Comparison of ENCODE assay signal across 20 cellular contexts in the genomic region with DNA sequence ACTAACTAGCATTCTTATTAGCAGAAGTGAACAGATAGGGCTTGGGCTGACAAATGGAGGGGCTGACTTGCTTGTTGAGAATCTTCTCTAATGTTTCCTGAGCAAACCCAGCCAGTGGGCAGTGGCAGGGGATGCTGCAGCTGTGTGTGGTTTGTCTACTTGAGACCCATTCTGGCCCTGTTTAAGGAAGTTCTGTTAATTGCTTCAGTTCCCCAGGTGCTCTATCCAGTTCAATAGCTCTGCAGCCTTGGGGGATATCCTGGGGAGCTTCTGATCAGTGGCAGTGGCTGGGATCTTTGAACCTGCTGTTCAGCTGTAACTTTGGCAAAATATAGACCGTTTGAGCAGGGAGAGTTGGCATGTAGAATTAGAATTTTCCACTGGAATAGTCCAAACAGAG.
"Had no signal": no experiment of that assay in that cellular context is flagged by ENCODE, and none has a peak within 500 bp of the region (broad histone marks: within the 10 kb centered on the region; RNA-seq: fewer than 3 reads in every experiment).

No MANE protein-coding gene starts in this region.

- H3K36me3 ChIP-seq: esophagus squamous epithelium, lower lobe of right lung, prostate gland, right atrium auricular region, suprapubic skin, transverse colon, upper lobe of right lung, uterus had no signal

- H3K4me1 Mint-ChIP-seq: immature natural killer cell; naive thymus-derived CD8-positive, alpha-beta T cell; stimulated activated naive CD8-positive, alpha-beta T cell treated with anti-CD3 and anti-CD28 coated beads, Interleukin-15, amount 100 ng/mL, for 72 hours had no signal

- H3K4me1 ChIP-seq: esophagus squamous epithelium, prostate gland, right atrium auricular region, transverse colon, upper lobe of right lung, uterus had no signal

- H3K4me3 ChIP-seq: esophagus squamous epithelium, lower lobe of right lung, prostate gland, right atrium auricular region, smooth muscle cell, suprapubic skin, transverse colon, upper lobe of right lung, uterus had no signal

- H3K9me3 ChIP-seq: esophagus squamous epithelium, lower lobe of right lung, prostate gland, right atrium auricular region, suprapubic skin, upper lobe of right lung, uterus had no signal

- DNase-seq: effector memory CD8-positive, alpha-beta T cell; esophagus squamous epithelium; immature natural killer cell; islet precursor cell; left ventricle myocardium superior; lower lobe of right lung; naive thymus-derived CD8-positive, alpha-beta T cell; stimulated activated CD4-positive, alpha-beta T cell treated with anti-CD3 and anti-CD28 coated beads, Interleukin-12 subunit alpha, Interleukin-12 subunit beta, amount 100 ng/mL, for 4 hours; stimulated activated CD4-positive, alpha-beta T cell treated with anti-CD3 and anti-CD28 coated beads, Interleukin-1b, Interleukin-23, amount 100 ng/mL, for 48 hours; stimulated activated CD4-positive, alpha-beta T cell treated with anti-CD3 and anti-CD28 coated beads, Interleukin-4, amount 100 ng/mL, for 1 hour; stimulated activated naive CD4-positive, alpha-beta T cell; upper lobe of right lung; uterus had no signal

- H3K36me3 Mint-ChIP-seq: immature natural killer cell; naive thymus-derived CD8-positive, alpha-beta T cell had no signal

- H3K27me3 ChIP-seq: right atrium auricular region, suprapubic skin, transverse colon, uterus had no signal

- ATAC-seq: effector memory CD8-positive, alpha-beta T cell; left ventricle myocardium superior; naive thymus-derived CD8-positive, alpha-beta T cell had no signal

- H3K27ac ChIP-seq: esophagus squamous epithelium, lower lobe of right lung, prostate gland, right atrium auricular region, suprapubic skin, transverse colon, upper lobe of right lung, uterus had no signal

- H3K4me2 ChIP-seq: smooth muscle cell had no signal

- H3K4me3 Mint-ChIP-seq: effector memory CD8-positive, alpha-beta T cell; immature natural killer cell; naive thymus-derived CD8-positive, alpha-beta T cell; nephron progenitor cell; stimulated activated naive CD8-positive, alpha-beta T cell treated with anti-CD3 and anti-CD28 coated beads, Interleukin-15, amount 100 ng/mL, for 72 hours had no signal

- H3K27ac Mint-ChIP-seq: effector memory CD8-positive, alpha-beta T cell; immature natural killer cell; naive thymus-derived CD8-positive, alpha-beta T cell; nephron progenitor cell; stimulated activated naive CD8-positive, alpha-beta T cell treated with anti-CD3 and anti-CD28 coated beads, Interleukin-15, amount 100 ng/mL, for 72 hours had no signal

- H3K9me3 Mint-ChIP-seq: effector memory CD8-positive, alpha-beta T cell; stimulated activated naive CD8-positive, alpha-beta T cell treated with anti-CD3 and anti-CD28 coated beads, Interleukin-15, amount 100 ng/mL, for 72 hours had no signal
